ENCODE assay signal across 1 cellular context in the genomic region with DNA sequence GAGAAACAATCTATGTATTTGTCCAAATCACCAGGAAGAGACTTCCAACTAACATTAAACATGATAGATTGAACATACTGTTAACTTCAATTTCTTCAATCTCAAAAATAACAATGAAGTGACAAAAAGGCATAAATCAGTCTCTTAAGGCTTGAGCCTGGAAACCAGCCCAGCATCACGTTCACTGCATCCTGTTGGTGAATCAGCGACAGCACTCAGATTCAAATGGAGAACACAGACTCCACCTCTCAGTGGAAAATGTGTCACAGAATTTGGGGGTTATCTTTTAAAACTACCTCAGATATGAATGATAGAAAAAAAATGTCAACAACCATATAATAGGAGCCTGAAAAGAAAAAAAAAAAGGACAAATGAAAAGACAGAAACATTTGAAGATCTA.
TF ChIP-seq lines count a peak whose summit lies in the region.

No MANE protein-coding gene starts in this region.

TF ChIP-seq in SK-N-SH treated with all-trans-retinoic acid at 6 μM for 48 hours, 23 proteins besides CTCF, POLR2A, EP300 and RAD21 (continued from another document):
- TF ChIP-seq, protein P1, sequence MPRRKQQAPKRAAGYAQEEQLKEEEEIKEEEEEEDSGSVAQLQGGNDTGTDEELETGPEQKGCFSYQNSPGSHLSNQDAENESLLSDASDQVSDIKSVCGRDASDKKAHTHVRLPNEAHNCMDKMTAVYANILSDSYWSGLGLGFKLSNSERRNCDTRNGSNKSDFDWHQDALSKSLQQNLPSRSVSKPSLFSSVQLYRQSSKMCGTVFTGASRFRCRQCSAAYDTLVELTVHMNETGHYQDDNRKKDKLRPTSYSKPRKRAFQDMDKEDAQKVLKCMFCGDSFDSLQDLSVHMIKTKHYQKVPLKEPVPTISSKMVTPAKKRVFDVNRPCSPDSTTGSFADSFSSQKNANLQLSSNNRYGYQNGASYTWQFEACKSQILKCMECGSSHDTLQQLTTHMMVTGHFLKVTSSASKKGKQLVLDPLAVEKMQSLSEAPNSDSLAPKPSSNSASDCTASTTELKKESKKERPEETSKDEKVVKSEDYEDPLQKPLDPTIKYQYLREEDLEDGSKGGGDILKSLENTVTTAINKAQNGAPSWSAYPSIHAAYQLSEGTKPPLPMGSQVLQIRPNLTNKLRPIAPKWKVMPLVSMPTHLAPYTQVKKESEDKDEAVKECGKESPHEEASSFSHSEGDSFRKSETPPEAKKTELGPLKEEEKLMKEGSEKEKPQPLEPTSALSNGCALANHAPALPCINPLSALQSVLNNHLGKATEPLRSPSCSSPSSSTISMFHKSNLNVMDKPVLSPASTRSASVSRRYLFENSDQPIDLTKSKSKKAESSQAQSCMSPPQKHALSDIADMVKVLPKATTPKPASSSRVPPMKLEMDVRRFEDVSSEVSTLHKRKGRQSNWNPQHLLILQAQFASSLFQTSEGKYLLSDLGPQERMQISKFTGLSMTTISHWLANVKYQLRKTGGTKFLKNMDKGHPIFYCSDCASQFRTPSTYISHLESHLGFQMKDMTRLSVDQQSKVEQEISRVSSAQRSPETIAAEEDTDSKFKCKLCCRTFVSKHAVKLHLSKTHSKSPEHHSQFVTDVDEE (CRISPR knock-in tag; IDR thresholded peaks at IDR 0.05): no peak
- TF ChIP-seq CSDC2 (CRISPR knock-in tag; IDR thresholded peaks at IDR 0.05) (no peak), TOX (CRISPR knock-in tag; IDR thresholded peaks at IDR 0.05; ENCODE audit: borderline replicate concordance) (no peak)
TF ChIP-seq in SK-N-SH treated with all-trans-retinoic acid at 6 μM for 48 hours: peak in this region for 0.
